In genomic region chr7:1688542-1688941, GRCh38 we compare ENCODE assay signal across 9 cellular contexts.
"Had no signal": no experiment of that assay in that cellular context is flagged by ENCODE, and none has a peak within 500 bp of the region (broad histone marks: within the 10 kb centered on the region; RNA-seq: fewer than 3 reads in every experiment).

No MANE protein-coding gene starts in this region.

- DNase-seq: H9, HCEC 1CT, HFFc6, KBM-7 had no signal

- H3K4me3 Mint-ChIP-seq: GM23338, H9, HFFc6, IgD-negative memory B cell had no signal

- H3K27ac Mint-ChIP-seq: GM23338, H9, HFFc6, IgD-negative memory B cell had no signal

- ATAC-seq: GM23338, HepG2 had no signal

- FAIRE-seq: H1, H54, HepG2 had no signal

- H3K4me1 Mint-ChIP-seq: GM23338, H9, IgD-negative memory B cell had no signal
